Comparison of ENCODE assay signal across 7 cellular contexts in the genomic region with DNA sequence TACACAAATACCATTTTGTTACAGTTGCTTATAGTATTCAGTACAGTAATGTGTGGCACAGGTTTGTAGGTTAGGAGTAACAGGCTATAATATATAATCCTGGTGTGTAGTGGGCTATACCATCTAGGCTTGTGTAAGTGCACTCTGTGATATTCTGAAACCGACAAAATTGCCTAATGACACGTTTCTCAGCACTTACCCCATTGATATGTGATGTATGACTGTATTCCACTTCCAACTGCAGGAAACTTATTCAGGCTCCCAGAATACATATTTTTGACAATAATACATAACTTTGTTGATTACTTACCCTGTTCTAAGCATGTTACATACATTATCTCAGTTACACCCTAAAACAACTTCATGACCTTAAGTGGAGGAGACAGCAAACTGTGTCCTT.
"Had no signal": no experiment of that assay in that cellular context is flagged by ENCODE, and none has a peak within 500 bp of the region (broad histone marks: within the 10 kb centered on the region; RNA-seq: fewer than 3 reads in every experiment).

No MANE protein-coding gene starts in this region.

- H3K27me3 Mint-ChIP-seq: IgD-negative memory B cell had no signal

- H3K27ac Mint-ChIP-seq: IgD-negative memory B cell had no signal

- H3K36me3 Mint-ChIP-seq: IgD-negative memory B cell had no signal

- H3K27ac ChIP-seq: HL-60 had no signal

- FAIRE-seq: HepG2, HTR-8/SVneo had no signal

- H3K4me3 Mint-ChIP-seq: IgD-negative memory B cell had no signal

- DNase-seq: IMR-90, KBM-7, KG1 had no signal

- ATAC-seq: HepG2 had no signal
